ENCODE assay signal across 11 cellular contexts in the genomic region with DNA sequence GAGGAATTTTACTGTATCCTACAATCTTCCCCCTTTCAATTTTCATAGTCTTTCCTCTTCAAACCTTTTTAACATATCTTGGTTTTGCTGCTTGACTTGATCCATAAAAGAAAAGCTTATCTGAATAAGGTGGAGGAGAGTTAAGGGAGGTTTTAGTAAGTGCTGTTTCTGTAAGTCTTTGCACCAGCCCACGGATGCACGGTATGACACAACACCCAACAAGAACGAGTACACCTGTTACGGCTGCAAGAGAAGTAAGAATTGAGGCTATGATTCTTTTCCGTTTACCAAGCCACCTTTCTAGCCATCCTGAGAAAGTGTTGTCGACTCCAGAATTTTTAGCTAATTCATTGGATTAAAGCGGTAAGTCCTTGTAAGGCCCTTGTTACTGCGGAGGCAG. TPM values are rescaled to one million over a fixed set of nuclear protein-coding genes. Genes with fewer than 3 reads are reported as not detected.
DNase-seq lines count a peak whose midpoint lies in the region; ATAC-seq and TF ChIP-seq lines count a peak whose summit lies in the region.
"Had no signal": no experiment of that assay in that cellular context is flagged by ENCODE, and none has a peak within 500 bp of the region (broad histone marks: within the 10 kb centered on the region; RNA-seq: fewer than 3 reads in every experiment).

No MANE protein-coding gene starts in this region.

- H3K36me3 Mint-ChIP-seq in Calu3 (ENCODE audit: insufficient read depth, unreplicated experiment): no peaks in the 10 kb centered on the region
- no peaks in the 10 kb centered on the region for H3K36me3 Mint-ChIP-seq in activated T-helper 17 cell treated with anti-CD3 and anti-CD28 coated beads, Interleukin-2, amount 50 U/mL, for 72 hours (ENCODE audit: low read depth)

- H3K4me2 ChIP-seq in smooth muscle cell (no peak overlapping the region), mesenchymal stem cell (ENCODE audit: low read length, poor library complexity, severe bottlenecking) (no peak overlapping the region)

- H2BK12ac ChIP-seq in mesenchymal stem cell (ENCODE audit: low read length in 2 of 2): no peak overlapping the region

- H3K27me3 ChIP-seq in smooth muscle cell (ENCODE audit: low read depth): no peaks in the 10 kb centered on the region
- H3K27me3 ChIP-seq in mesenchymal stem cell (ENCODE audit: control insufficient read depth in 1 of 2, insufficient read depth in 1 of 2, low read length in 2 of 2): no peaks in the 10 kb centered on the region

- no peaks in the 10 kb centered on the region for H3K4me1 ChIP-seq in smooth muscle cell (ENCODE audit: low read depth)
- no peaks in the 10 kb centered on the region for H3K4me1 ChIP-seq in mesenchymal stem cell (ENCODE audit: control insufficient read depth, insufficient read depth, low read depth, low read length)

- H3K79me1 ChIP-seq in mesenchymal stem cell (replicated peaks; ENCODE audit: low read length, poor library complexity, severe bottlenecking): no peaks in the 10 kb centered on the region

- no peak overlapping the region for H3K27ac ChIP-seq in smooth muscle cell (ENCODE audit: low read depth)
- H3K27ac ChIP-seq in mesenchymal stem cell (ENCODE audit: low read length, poor library complexity, severe bottlenecking): no peak overlapping the region

- H2AK5ac ChIP-seq in mesenchymal stem cell (ENCODE audit: low read length, severe bottlenecking): no peak overlapping the region

- WGBS in smooth muscle cell (ENCODE audit: low lambda C conversion rate): 94% methylated on average over 8 of the region's 8 CpGs
- 93% methylated on average over 6 of the region's 8 CpGs for WGBS in mesenchymal stem cell

- no TSS peak for BruUV-seq in Calu3 (replicated peaks; lab: Mats Ljungman, UMichigan)

- H3K27me3 Mint-ChIP-seq in Calu3 (ENCODE audit: unreplicated experiment): no peaks in the 10 kb centered on the region
- H3K27me3 Mint-ChIP-seq in activated T-helper 17 cell treated with anti-CD3 and anti-CD28 coated beads, Interleukin-2, amount 50 U/mL, for 72 hours: peaks cover under 1% of the 10 kb centered on the region
- H3K27me3 Mint-ChIP-seq: B cell; CD4-positive, alpha-beta T cell had no signal

- no peaks in the 10 kb centered on the region for H3K79me2 ChIP-seq in smooth muscle cell (ENCODE audit: low read depth)

- no peak overlapping the region for H2BK15ac ChIP-seq in mesenchymal stem cell (ENCODE audit: low read depth, poor library complexity, severe bottlenecking)

- no peak overlapping the region for H2BK120ac ChIP-seq in mesenchymal stem cell (ENCODE audit: low read depth, low read length)

- no peak overlapping the region for H3K4ac ChIP-seq in mesenchymal stem cell (ENCODE audit: low read depth in 1 of 2, low read length in 2 of 2)

- no peak overlapping the region for H4K91ac ChIP-seq in mesenchymal stem cell (ENCODE audit: low read length)

- H2AFZ ChIP-seq in smooth muscle cell (ENCODE audit: low read depth): no peak overlapping the region
- H2AFZ ChIP-seq in mesenchymal stem cell (ENCODE audit: low read depth, low read length): no peak overlapping the region

- peak overlapping the region; percentile 8 for H3K4me3 ChIP-seq in smooth muscle cell
- no peak overlapping the region for H3K4me3 ChIP-seq in mesenchymal stem cell (ENCODE audit: insufficient read depth in 1 of 2, low read depth in 1 of 2, low read length in 2 of 2)
- H3K4me3 ChIP-seq: GM12878 had no signal

- H2BK5ac ChIP-seq in mesenchymal stem cell (ENCODE audit: low read depth, low read length, poor library complexity, severe bottlenecking): no peak overlapping the region

- peaks cover 3% of the 10 kb centered on the region for H3K9me3 Mint-ChIP-seq in Calu3 (ENCODE audit: low read depth, unreplicated experiment)
- H3K9me3 Mint-ChIP-seq in activated T-helper 17 cell treated with anti-CD3 and anti-CD28 coated beads, Interleukin-2, amount 50 U/mL, for 72 hours: peaks cover 15% of the 10 kb centered on the region
- H3K9me3 Mint-ChIP-seq: CD4-positive, alpha-beta T cell had no signal

- ATAC-seq in activated T-helper 17 cell treated with anti-CD3 and anti-CD28 coated beads, Interleukin-2, amount 50 U/mL, for 72 hours (replicated peaks): peak; percentile 47
- no peak for ATAC-seq in HG02678 (IDR thresholded peaks at IDR 0.05; ENCODE audit: unreplicated experiment)

- H3K14ac ChIP-seq in mesenchymal stem cell (ENCODE audit: low read length in 2 of 2): no peak overlapping the region

- H3F3A ChIP-seq in smooth muscle cell (ENCODE audit: low read depth): no peaks in the 10 kb centered on the region

- no peak overlapping the region for H3K18ac ChIP-seq in mesenchymal stem cell (ENCODE audit: low read depth in 1 of 2, low read length in 2 of 2)

- H3K36me3 ChIP-seq in smooth muscle cell (ENCODE audit: low read depth) (no peaks in the 10 kb centered on the region), mesenchymal stem cell (ENCODE audit: control insufficient read depth in 1 of 2, insufficient read depth in 2 of 2, low read depth in 1 of 2, low read length in 2 of 2) (no peaks in the 10 kb centered on the region)

- H3K9me3 ChIP-seq in smooth muscle cell (replicated peaks; ENCODE audit: low read depth) (no peaks in the 10 kb centered on the region), mesenchymal stem cell (ENCODE audit: control insufficient read depth, low read length) (no peaks in the 10 kb centered on the region)

- peaks cover 18% of the 10 kb centered on the region for H3K4me1 Mint-ChIP-seq in Calu3 (ENCODE audit: low read depth, unreplicated experiment)
- no peaks in the 10 kb centered on the region for H3K4me1 Mint-ChIP-seq in activated T-helper 17 cell treated with anti-CD3 and anti-CD28 coated beads, Interleukin-2, amount 50 U/mL, for 72 hours
- H3K4me1 Mint-ChIP-seq: B cell had no signal

- H3K27ac Mint-ChIP-seq in Calu3 (ENCODE audit: unreplicated experiment): peak overlapping the region; percentile 77
- H3K27ac Mint-ChIP-seq in activated T-helper 17 cell treated with anti-CD3 and anti-CD28 coated beads, Interleukin-2, amount 50 U/mL, for 72 hours: no peak overlapping the region
- H3K27ac Mint-ChIP-seq: B cell; CD4-positive, alpha-beta T cell had no signal

- H4K20me1 ChIP-seq in smooth muscle cell (ENCODE audit: low read depth): no peaks in the 10 kb centered on the region

- CTCF ChIA-PET in Calu3 (lab: Charles Lee): no interaction called here

- no peak for TF ChIP-seq CTCF in Calu3 (IDR thresholded peaks at IDR 0.05; ENCODE audit: unreplicated experiment)
- no peak for TF ChIP-seq CTCF in smooth muscle cell (IDR thresholded peaks at IDR 0.05; ENCODE audit: borderline replicate concordance, insufficient read depth, poor library complexity, severe bottlenecking)

- no peak overlapping the region for H4K8ac ChIP-seq in mesenchymal stem cell (ENCODE audit: low read length)

- H3K4me3 Mint-ChIP-seq in Calu3 (ENCODE audit: low read depth, unreplicated experiment): peak overlapping the region; percentile 19
- H3K4me3 Mint-ChIP-seq in activated T-helper 17 cell treated with anti-CD3 and anti-CD28 coated beads, Interleukin-2, amount 50 U/mL, for 72 hours: no peak overlapping the region
- H3K4me3 Mint-ChIP-seq: B cell; CD4-positive, alpha-beta T cell had no signal

- H3K9ac ChIP-seq in smooth muscle cell (ENCODE audit: low read depth) (no peak overlapping the region), mesenchymal stem cell (ENCODE audit: low read length) (no peak overlapping the region)

- H3K23ac ChIP-seq in mesenchymal stem cell (ENCODE audit: low read length in 2 of 2): no peak overlapping the region

- intact Hi-C loops in Calu3 (cut with micrococcal nuclease; ENCODE audit: unreplicated experiment): no loop called here

- peak; percentile 12 for DNase-seq in activated CD4-positive, alpha-beta T cell treated with anti-CD3 and anti-CD28 coated beads for 48 hours
- DNase-seq in activated CD4-positive, alpha-beta T cell treated with anti-CD3 and anti-CD28 coated beads, Interleukin-2, amount 50 U/mL, for 4 hours: no peak
- DNase-seq in Calu3 (no peak), smooth muscle cell (lab: John Stamatoyannopoulos, UW; ENCODE audit: unreplicated experiment) (no peak), mesenchymal stem cell (no peak)
- DNase-seq: C1 segment of cervical spinal cord; CD4-positive, alpha-beta T cell had no signal

RNA-seq across cellular contexts. Expression of gene CPNE8, which starts 26.1 kb away (rescaled TPM):
- total RNA-seq in Calu3 (2022) (17.8 and 18.6 TPM in 2 replicates), smooth muscle cell (19.4 and 24.2 TPM in 2 replicates)
- 1 to 10 TPM; 3.8 to 5.4 TPM for total RNA-seq in activated T-helper 17 cell treated with anti-CD3 and anti-CD28 coated beads, Interleukin-2, amount 50 U/mL, for 72 hours
- 6.3 and 13.8 TPM in 2 replicates for polyA plus RNA-seq in smooth muscle cell
- polyA plus RNA-seq in mesenchymal stem cell (2013, experiment 1 of 2): 16.9 TPM
- 18.5 TPM for polyA plus RNA-seq in mesenchymal stem cell (2013, experiment 2 of 2)
